Comparison of ENCODE assay signal across 11 cellular contexts in genomic region chr14:61563880-61564622, GRCh38.
DNase-seq lines count a peak whose midpoint lies in the region; ATAC-seq, FAIRE-seq and TF ChIP-seq lines count a peak whose summit lies in the region.
"Had no signal": no experiment of that assay in that cellular context is flagged by ENCODE, and none has a peak within 500 bp of the region (broad histone marks: within the 10 kb centered on the region; RNA-seq: fewer than 3 reads in every experiment).

No MANE protein-coding gene starts in this region.

- no peak for DNase-seq in activated CD4-positive, alpha-beta T cell treated with anti-CD3 and anti-CD28 coated beads for 36 hours
- DNase-seq in activated CD4-positive, alpha-beta T cell treated with anti-CD3 and anti-CD28 coated beads, Interleukin-2, amount 50 U/mL, for 4 hours: no peak
- DNase-seq in D721Med (ENCODE audit: insufficient read length, low spot score) (no peak), NOMO-1 treated with DMSO at 0.1 percent for 48 hours (lab: John Stamatoyannopoulos, UW; ENCODE audit: unreplicated experiment) (no peak)
- DNase-seq: NCI-H510A had no signal

- no peaks in the 10 kb centered on the region for H3K9me3 ChIP-seq in skeletal muscle tissue (ENCODE audit: control insufficient read depth in 3 of 3, low read length in 3 of 3)

- peak overlapping the region; percentile 89 for H3K27ac Mint-ChIP-seq in activated CD4-positive, alpha-beta T cell treated with anti-CD3 and anti-CD28 coated beads for 36 hours

- H3K36me3 Mint-ChIP-seq in activated CD4-positive, alpha-beta T cell treated with anti-CD3 and anti-CD28 coated beads for 36 hours (ENCODE audit: low read depth): peaks cover 5% of the 10 kb centered on the region
- H3K36me3 Mint-ChIP-seq: IgD-negative memory B cell had no signal

- no peaks in the 10 kb centered on the region for H3K27me3 Mint-ChIP-seq in activated CD4-positive, alpha-beta T cell treated with anti-CD3 and anti-CD28 coated beads for 36 hours
- H3K27me3 Mint-ChIP-seq: IgD-negative memory B cell had no signal

- intact Hi-C loops in activated CD4-positive, alpha-beta T cell treated with anti-CD3 and anti-CD28 coated beads for 36 hours (cut with DNase I, micrococcal nuclease): loop anchor here (1.0 to 2.0 kb wide), 6 partner anchors 31 to 98 kb away; no protein-coding TSS in a partner anchor

- peaks cover 24 to 69% (median 37%) of the 10 kb centered on the region in 3 donors for H3K4me1 ChIP-seq in skeletal muscle tissue (ENCODE audit: control insufficient read depth in 3 of 3, insufficient read depth in 3 of 3, low read length in 3 of 3)

- peak overlapping the region; percentile 88 for H3K27ac ChIP-seq in skeletal muscle tissue (ENCODE audit: low read depth, low read length)

- no peak overlapping the region for H3K9ac ChIP-seq in skeletal muscle tissue (ENCODE audit: low read depth in 1 of 3, low read length in 3 of 3)

- H3K4me3 ChIP-seq in skeletal muscle tissue (ENCODE audit: low read length in 3 of 3): no peak overlapping the region

- no peak for ATAC-seq in activated CD4-positive, alpha-beta T cell treated with anti-CD3 and anti-CD28 coated beads for 36 hours
- ATAC-seq in SK-N-SH treated with all-trans-retinoic acid at 6 μM for 48 hours: no peak
- peak; percentile 39 for ATAC-seq in esophagus mucosa
- ATAC-seq in GM21619 (IDR thresholded peaks at IDR 0.05; ENCODE audit: unreplicated experiment): no peak

- POLR2A ChIA-PET in activated CD4-positive, alpha-beta T cell treated with anti-CD3 and anti-CD28 coated beads for 36 hours (lab: Charles Lee): no interaction called here

- FAIRE-seq in D721Med (lab: Jason Lieb, UNC): no peak

- TF ChIP-seq CTCF in D721Med (IDR thresholded peaks at IDR 0.05; ENCODE audit: insufficient read depth, missing control alignments): no peak

- H3K9me3 Mint-ChIP-seq in activated CD4-positive, alpha-beta T cell treated with anti-CD3 and anti-CD28 coated beads for 36 hours (ENCODE audit: low read depth): peaks cover 2% of the 10 kb centered on the region
- H3K9me3 Mint-ChIP-seq: IgD-negative memory B cell, neural crest cell had no signal

- CTCF ChIA-PET in activated CD4-positive, alpha-beta T cell treated with anti-CD3 and anti-CD28 coated beads for 36 hours (lab: Charles Lee): interaction anchor here (0.7 to 1.0 kb wide), 4 partner anchors 12 to 128 kb away, joined by 3 to 6 read pairs (median 3); no protein-coding TSS in a partner anchor

- no peak overlapping the region for H3K4me3 Mint-ChIP-seq in activated CD4-positive, alpha-beta T cell treated with anti-CD3 and anti-CD28 coated beads for 36 hours
- H3K4me3 Mint-ChIP-seq: neural crest cell had no signal

- peaks cover 73% of the 10 kb centered on the region for H3K4me1 Mint-ChIP-seq in activated CD4-positive, alpha-beta T cell treated with anti-CD3 and anti-CD28 coated beads for 36 hours

- H3K27me3 ChIP-seq in skeletal muscle tissue (ENCODE audit: control insufficient read depth in 3 of 3, insufficient read depth in 3 of 3, low read length in 3 of 3): peaks cover 0 to 2% (median 0%) of the 10 kb centered on the region in 3 donors

- no peaks in the 10 kb centered on the region for H3K36me3 ChIP-seq in skeletal muscle tissue (ENCODE audit: control insufficient read depth in 3 of 3, insufficient read depth in 3 of 3, low read length in 3 of 3)

TF ChIP-seq in SK-N-SH treated with all-trans-retinoic acid at 6 μM for 48 hours, 23 proteins besides CTCF, POLR2A, EP300 and RAD21:
- TF ChIP-seq ZC3H10 (CRISPR knock-in tag; IDR thresholded peaks at IDR 0.05) (peak; percentile 18; the same call in 1 of the 2 replicates), TCF4 (CRISPR knock-in tag; IDR thresholded peaks at IDR 0.05; ENCODE audit: borderline replicate concordance) (no peak), ZFP30 (CRISPR knock-in tag; IDR thresholded peaks at IDR 0.05) (no peak)
